ENCODE assay signal across 2 cellular contexts in genomic region chr3:169323580-169324453, GRCh38.
TF ChIP-seq lines count a peak whose summit lies in the region.

No MANE protein-coding gene starts in this region.

TF ChIP-seq in IMR-90, 13 proteins besides CTCF, POLR2A, EP300 and RAD21 (continued from another document):
- TF ChIP-seq MAZ (IDR thresholded peaks at IDR 0.05; ENCODE audit: borderline replicate concordance, low read depth, low read length) = no peak
- TF ChIP-seq, protein P1, sequence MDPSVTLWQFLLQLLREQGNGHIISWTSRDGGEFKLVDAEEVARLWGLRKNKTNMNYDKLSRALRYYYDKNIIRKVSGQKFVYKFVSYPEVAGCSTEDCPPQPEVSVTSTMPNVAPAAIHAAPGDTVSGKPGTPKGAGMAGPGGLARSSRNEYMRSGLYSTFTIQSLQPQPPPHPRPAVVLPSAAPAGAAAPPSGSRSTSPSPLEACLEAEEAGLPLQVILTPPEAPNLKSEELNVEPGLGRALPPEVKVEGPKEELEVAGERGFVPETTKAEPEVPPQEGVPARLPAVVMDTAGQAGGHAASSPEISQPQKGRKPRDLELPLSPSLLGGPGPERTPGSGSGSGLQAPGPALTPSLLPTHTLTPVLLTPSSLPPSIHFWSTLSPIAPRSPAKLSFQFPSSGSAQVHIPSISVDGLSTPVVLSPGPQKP (IDR thresholded peaks at IDR 0.05; ENCODE audit: borderline replicate concordance, low read depth, low read length) = no peak
TF ChIP-seq in IMR-90: peak in this region for 1.

TF ChIP-seq in H1, 55 proteins besides CTCF, POLR2A, EP300 and RAD21 (continued from another document):
- TF ChIP-seq TAF7 (optimal IDR thresholded peaks at IDR 0.05; ENCODE audit: borderline replicate concordance, low read depth, low read length) (no peak), RFX5 (IDR thresholded peaks at IDR 0.05; ENCODE audit: borderline replicate concordance, low read depth, low read length) (no peak), NRF1 (IDR thresholded peaks at IDR 0.05; ENCODE audit: low read depth, low read length) (no peak)
